Comparison of ENCODE assay signal across 8 cellular contexts in the genomic region with DNA sequence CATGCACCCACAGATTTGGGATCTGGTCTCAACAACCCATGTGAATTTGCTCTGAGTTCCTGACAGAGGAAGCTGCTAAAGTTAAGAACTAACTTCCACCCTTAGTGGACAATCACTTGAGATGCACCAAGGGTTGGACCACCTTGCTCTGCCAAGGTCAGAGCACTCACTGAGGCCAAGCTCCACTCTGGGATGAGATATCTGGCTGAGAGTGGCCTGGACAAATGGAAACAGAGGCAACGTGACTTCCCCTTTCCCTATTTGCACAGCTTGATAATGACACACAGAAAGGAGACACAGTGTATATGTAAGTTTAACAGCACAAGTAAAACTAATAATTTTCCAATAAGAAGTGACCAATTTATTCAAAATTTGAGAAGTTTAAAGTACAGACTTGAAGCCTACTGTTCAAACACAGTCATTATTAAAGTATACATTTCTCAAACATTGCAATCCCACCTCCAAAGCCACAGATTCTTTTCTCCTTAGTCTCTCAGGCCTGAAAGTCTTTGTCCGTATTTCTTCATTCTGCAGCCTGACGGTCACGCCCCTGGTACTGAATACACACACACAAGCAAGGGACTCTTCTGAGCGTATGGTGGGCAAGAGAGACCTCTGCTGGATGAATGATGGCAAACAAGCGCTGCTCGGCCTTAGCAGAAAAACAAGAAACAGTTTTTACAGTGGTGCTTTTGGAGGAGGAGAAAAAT. TPM values are rescaled to one million over a fixed set of nuclear protein-coding genes. Genes with fewer than 3 reads are reported as not detected.
DNase-seq lines count a peak whose midpoint lies in the region; ATAC-seq and TF ChIP-seq lines count a peak whose summit lies in the region.

No MANE protein-coding gene starts in this region.

- H3K27ac ChIP-seq in OCI-LY7 (ENCODE audit: low read depth, low read length, poor library complexity, severe bottlenecking), result peak overlapping the region; percentile 69
- H3K27ac ChIP-seq in subcutaneous abdominal adipose tissue (ENCODE audit: low read depth, low read length), result peak overlapping the region; percentile 66

- H3K9me3 Mint-ChIP-seq in natural killer cell treated with Interleukin-12 subunit alpha and Interleukin-12 subunit beta and Interleukin-15 and Interleukin-18, amount 100 ng/mL, for 72 hours, result no peaks in the 10 kb centered on the region

- peaks cover 3 to 6% of the 10 kb centered on the region in 2 donors for H3K4me1 Mint-ChIP-seq in natural killer cell treated with Interleukin-12 subunit alpha and Interleukin-12 subunit beta and Interleukin-15 and Interleukin-18, amount 100 ng/mL, for 72 hours (ENCODE audit: low read depth in 2 of 2)

- peak overlapping the region; percentile 40 for H3K4me3 ChIP-seq in OCI-LY7 (ENCODE audit: low read depth, low read length, poor library complexity, severe bottlenecking)
- no peak overlapping the region for H3K4me3 ChIP-seq in subcutaneous abdominal adipose tissue (ENCODE audit: low read depth in 1 of 5, low read length in 5 of 5)

- no peaks in the 10 kb centered on the region for H3K79me2 ChIP-seq in OCI-LY7 (ENCODE audit: insufficient read depth, low read depth, low read length)

- no TSS peak for BruUV-seq in OCI-LY7 (replicated peaks; lab: Mats Ljungman, UMichigan)

- peak; percentile 98 for TF ChIP-seq CTCF in OCI-LY7 (conservative IDR thresholded peaks at IDR 0.05; ENCODE audit: low read length)

- POLR2A ChIA-PET in OCI-LY7 (lab: Charles Lee), result interaction anchor here (0.6 to 1.6 kb wide), 3 partner anchors 124 to 501 kb away, joined by 3 read pairs; no protein-coding TSS in a partner anchor

- peak overlapping the region; percentile 72 for H3K4me2 ChIP-seq in OCI-LY7 (ENCODE audit: low read length)

- H3K27me3 ChIP-seq in subcutaneous abdominal adipose tissue (ENCODE audit: control insufficient read depth in 5 of 5, insufficient read depth in 4 of 5, low read length in 5 of 5), result no peaks in the 10 kb centered on the region

- peak overlapping the region; percentile 100 for H2AFZ ChIP-seq in OCI-LY7 (ENCODE audit: low read length)

- intact Hi-C loops in OCI-LY7 (cut with micrococcal nuclease; ENCODE audit: unreplicated experiment), result loop anchor here (1.0 to 10.0 kb wide), 8 partner anchors 172 to 1058 kb away; a partner anchor contains a TSS

- H4K20me1 ChIP-seq in OCI-LY7 (ENCODE audit: insufficient read depth, low read length), result no peaks in the 10 kb centered on the region

- in situ Hi-C loops in KBM-7 (cut with MboI; ENCODE audit: low pct_unique_long_range_greater_than_20kb, low sequenced_read_pairs), result no loop called here

- H3K36me3 ChIP-seq in OCI-LY7 (ENCODE audit: insufficient read depth, low read length) (no peaks in the 10 kb centered on the region), subcutaneous abdominal adipose tissue (ENCODE audit: control insufficient read depth in 5 of 5, insufficient read depth in 5 of 5, low read length in 5 of 5) (no peaks in the 10 kb centered on the region)

- H3K9me3 ChIP-seq in OCI-LY7 (ENCODE audit: low read length), result no peaks in the 10 kb centered on the region
- no peaks in the 10 kb centered on the region for H3K9me3 ChIP-seq in subcutaneous abdominal adipose tissue (ENCODE audit: control insufficient read depth in 5 of 5, low read length in 5 of 5)

- ATAC-seq in GM21717 (IDR thresholded peaks at IDR 0.05; ENCODE audit: unreplicated experiment), result peak; percentile 78
- ATAC-seq in esophagus mucosa, result peak; percentile 93
- peak; percentile 78 to 86 for ATAC-seq in natural killer cell treated with Interleukin-12 subunit alpha and Interleukin-12 subunit beta and Interleukin-15 and Interleukin-18, amount 100 ng/mL, for 72 hours

- no peak overlapping the region for H3K27ac Mint-ChIP-seq in natural killer cell treated with Interleukin-12 subunit alpha and Interleukin-12 subunit beta and Interleukin-15 and Interleukin-18, amount 100 ng/mL, for 72 hours

- H3K4me3 Mint-ChIP-seq in natural killer cell treated with Interleukin-12 subunit alpha and Interleukin-12 subunit beta and Interleukin-15 and Interleukin-18, amount 100 ng/mL, for 72 hours, result no peak overlapping the region

- no peak overlapping the region for H3K9ac ChIP-seq in subcutaneous abdominal adipose tissue (ENCODE audit: low read length in 5 of 5)

- H3K36me3 Mint-ChIP-seq in natural killer cell treated with Interleukin-12 subunit alpha and Interleukin-12 subunit beta and Interleukin-15 and Interleukin-18, amount 100 ng/mL, for 72 hours, result no peaks in the 10 kb centered on the region

- H3K4me1 ChIP-seq in OCI-LY7 (ENCODE audit: insufficient read depth, low read length, poor library complexity, severe bottlenecking) (peaks cover 23% of the 10 kb centered on the region), subcutaneous abdominal adipose tissue (ENCODE audit: control insufficient read depth in 5 of 5, insufficient read depth in 5 of 5, low read length in 5 of 5) (peaks cover 0 to 15% (median 11%) of the 10 kb centered on the region in 5 donors)

- CTCF ChIA-PET in OCI-LY7 (lab: Charles Lee; ENCODE audit: unreplicated experiment), result interaction anchor here (1.4 kb wide), 1 partner anchor 90 kb away, joined by 3 read pairs; no protein-coding TSS in a partner anchor

- DNase-seq in DMS53 (lab: John Stamatoyannopoulos, UW), result peak; percentile 85
- DNase-seq in KBM-7, result peak; percentile 91
- peak; percentile 89 for DNase-seq in OCI-LY7 (ENCODE audit: low spot score)
- DNase-seq in activated CD8-positive, alpha-beta memory T cell treated with anti-CD3 and anti-CD28 coated beads, Interleukin-2, amount 50 U/mL, for 48 hours, result peak; percentile 61
- DNase-seq in natural killer cell treated with Interleukin-12 subunit alpha and Interleukin-12 subunit beta and Interleukin-15 and Interleukin-18, amount 100 ng/mL, for 72 hours (ENCODE audit: low spot score), result no peak

- H3K9me2 ChIP-seq in OCI-LY7 (ENCODE audit: insufficient read depth, low read length), result no peaks in the 10 kb centered on the region

- H3K27me3 Mint-ChIP-seq in natural killer cell treated with Interleukin-12 subunit alpha and Interleukin-12 subunit beta and Interleukin-15 and Interleukin-18, amount 100 ng/mL, for 72 hours, result peaks cover 24 to 32% of the 10 kb centered on the region in 2 donors

RNA-seq across cellular contexts. Expression of a gene that starts 28.6 kb away (rescaled TPM):
- total RNA-seq in OCI-LY7 (2014; rRNA removed; shearing (Covaris generic)), result not detected in 2 replicates
- total RNA-seq in OCI-LY7 (2022) (not detected in 2 replicates), esophagus mucosa (14.7 TPM)
- total RNA-seq in natural killer cell treated with Interleukin-12 subunit alpha and Interleukin-12 subunit beta and Interleukin-15 and Interleukin-18, amount 100 ng/mL, for 72 hours, result 1 to 10 TPM in 1 of 2 donors, under 1 TPM in 1; 0.81 to 1.2 TPM
